ENCODE assay signal across 19 cellular contexts in the genomic region with DNA sequence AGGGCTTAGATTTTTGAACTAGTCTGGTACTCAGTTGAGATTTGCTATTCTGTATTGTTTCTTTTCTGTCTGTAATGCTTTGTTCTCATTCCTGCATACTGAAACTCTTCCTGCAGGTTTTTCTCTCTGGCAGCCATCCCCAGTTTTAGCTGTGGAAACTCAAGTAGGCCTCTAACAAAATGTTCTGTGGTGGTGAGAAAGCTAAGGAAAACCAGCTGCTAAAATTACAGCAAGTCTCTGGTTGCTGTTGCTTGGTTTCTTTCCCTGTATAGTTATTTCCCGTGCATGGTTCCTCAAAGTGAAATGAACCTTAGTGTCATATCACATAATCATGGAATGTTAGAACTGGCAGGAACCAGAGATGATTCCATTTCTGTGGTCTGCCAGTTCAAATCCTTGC.
"Had no signal": no experiment of that assay in that cellular context is flagged by ENCODE, and none has a peak within 500 bp of the region (broad histone marks: within the 10 kb centered on the region; RNA-seq: fewer than 3 reads in every experiment).

No MANE protein-coding gene starts in this region.

- H3K9me3 ChIP-seq: body of pancreas, gastrocnemius medialis, heart right ventricle, left ventricle myocardium inferior, mucosa of descending colon, transverse colon, uterus had no signal

- H3K79me2 ChIP-seq: parathyroid adenoma had no signal

- H3K27me3 ChIP-seq: body of pancreas, gastrocnemius medialis, transverse colon, uterus had no signal

- H3K36me3 ChIP-seq: gastrocnemius medialis, heart right ventricle, left ventricle myocardium inferior, transverse colon, uterus had no signal

- DNase-seq: activated CD4-positive, alpha-beta T cell treated with anti-CD3 and anti-CD28 coated beads, Interleukin-2, amount 50 U/mL, for 4 hours; activated gamma-delta T cell; activated T-cell treated with anti-CD3 and anti-CD28 coated beads, Interleukin-2, amount 50 U/mL, for 72 hours; body of pancreas; caudate nucleus; endodermal cell; gastrocnemius medialis; heart right ventricle; kidney glomerular epithelial cell; left ventricle myocardium inferior; mucosa of descending colon; naive thymus-derived CD4-positive, alpha-beta T cell; stimulated activated CD8-positive, alpha-beta memory T cell treated with anti-CD3 and anti-CD28 coated beads, Interleukin-4, amount 100 ng/mL, for 48 hours; stimulated activated naive CD4-positive, alpha-beta T cell; T-helper 17 cell; transverse colon; uterus had no signal

- H3K9ac ChIP-seq: parathyroid adenoma had no signal

- H2AFZ ChIP-seq: parathyroid adenoma had no signal

- H3K4me1 ChIP-seq: body of pancreas, gastrocnemius medialis, heart right ventricle, left ventricle myocardium inferior, parathyroid adenoma, transverse colon, uterus had no signal

- H3K4me3 ChIP-seq: body of pancreas, gastrocnemius medialis, heart right ventricle, left ventricle myocardium inferior, mucosa of descending colon, transverse colon, uterus had no signal

- H3K27ac ChIP-seq: body of pancreas, epithelial cell of prostate, heart right ventricle, left ventricle myocardium inferior, parathyroid adenoma, transverse colon, uterus had no signal
